Comparison of ENCODE assay signal across 14 cellular contexts in the genomic region with DNA sequence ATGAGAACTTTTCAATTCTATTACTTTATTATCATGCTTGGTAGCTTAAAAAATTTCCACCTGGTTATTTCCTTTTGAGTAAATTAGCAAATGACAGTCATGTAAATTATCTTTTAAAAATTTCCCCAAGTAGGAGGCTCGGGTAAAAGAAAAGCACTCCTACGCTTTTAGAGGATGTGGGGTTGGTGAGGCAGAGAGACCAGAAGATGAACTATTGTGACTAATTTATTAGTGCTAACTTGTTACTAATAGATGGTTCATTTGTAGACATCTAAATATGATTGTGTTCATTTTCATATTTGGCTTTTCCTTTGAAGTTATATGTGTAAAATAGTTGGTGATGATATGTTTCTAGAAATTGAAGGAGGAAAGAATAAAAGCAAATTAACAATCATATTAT. TPM values are rescaled to one million over a fixed set of nuclear protein-coding genes. Genes with fewer than 3 reads are reported as not detected.
DNase-seq lines count a peak whose midpoint lies in the region; ATAC-seq, FAIRE-seq and TF ChIP-seq lines count a peak whose summit lies in the region.
"Had no signal": no experiment of that assay in that cellular context is flagged by ENCODE, and none has a peak within 500 bp of the region (broad histone marks: within the 10 kb centered on the region; RNA-seq: fewer than 3 reads in every experiment).

No MANE protein-coding gene starts in this region.

- peaks cover 2% of the 10 kb centered on the region for H3K9me3 Mint-ChIP-seq in activated T-helper 2 cell treated with anti-CD3 and anti-CD28 coated beads, Interferon-gamma antibody, Interleukin-2, Interleukin-4, amounts not matched to agents 10 μg/mL and 5 μg/mL and 100 μg/mL, durations not matched to agents 14 hours and 24 hours and 36 hours

- H3K36me3 ChIP-seq in pancreas (peaks cover 0 to 9% (median 0%) of the 10 kb centered on the region in 3 donors), tibial nerve (peaks cover 0 to 15% (median 0%) of the 10 kb centered on the region in 3 donors)
- H3K36me3 ChIP-seq: right atrium auricular region had no signal

- TF ChIP-seq CTCF in pancreas (IDR thresholded peaks at IDR 0.05) (no peak), tibial nerve (IDR thresholded peaks at IDR 0.05) (no peak)

- H3K4me1 ChIP-seq in pancreas, result peaks cover 0 to 4% (median 0%) of the 10 kb centered on the region in 3 donors
- H3K4me1 ChIP-seq in tibial nerve, result peaks cover 0 to 13% (median 0%) of the 10 kb centered on the region in 4 donors

- H3K27ac Mint-ChIP-seq in activated T-helper 2 cell treated with anti-CD3 and anti-CD28 coated beads, Interferon-gamma antibody, Interleukin-2, Interleukin-4, amounts not matched to agents 10 μg/mL and 5 μg/mL and 100 μg/mL, durations not matched to agents 14 hours and 24 hours and 36 hours, result peak overlapping the region; percentile 89

- no peaks in the 10 kb centered on the region for H3K27me3 Mint-ChIP-seq in activated T-helper 2 cell treated with anti-CD3 and anti-CD28 coated beads, Interferon-gamma antibody, Interleukin-2, Interleukin-4, amounts not matched to agents 10 μg/mL and 5 μg/mL and 100 μg/mL, durations not matched to agents 14 hours and 24 hours and 36 hours (ENCODE audit: low read depth)

- H3K4me3 Mint-ChIP-seq in activated T-helper 2 cell treated with anti-CD3 and anti-CD28 coated beads, Interferon-gamma antibody, Interleukin-2, Interleukin-4, amounts not matched to agents 10 μg/mL and 5 μg/mL and 100 μg/mL, durations not matched to agents 14 hours and 24 hours and 36 hours (ENCODE audit: low read depth), result peak overlapping the region; percentile 33

- DNase-seq in activated T-helper 2 cell treated with anti-CD3 and anti-CD28 coated beads, Interferon-gamma antibody, Interleukin-2, Interleukin-4, amounts not matched to agents 10 μg/mL and 5 μg/mL and 100 μg/mL, durations not matched to agents 14 hours and 24 hours and 36 hours (ENCODE audit: low spot score), result no peak
- DNase-seq in pancreas, result no peak
- no peak for DNase-seq in NCI-H2081 treated with DMSO at 0.1 percent for 48 hours (lab: John Stamatoyannopoulos, UW)
- no peak for DNase-seq in tibial nerve (ENCODE audit: low spot score in 2 of 2)
- DNase-seq in GDM1 (lab: John Stamatoyannopoulos, UW), result no peak
- DNase-seq: activated effector memory CD4-positive, alpha-beta T cell treated with Interleukin-2 at 50 U/mL for 16 hours; kidney; NCI-H2029; Right ventricle myocardium superior had no signal

- no peak for TF ChIP-seq EP300 in tibial nerve (IDR thresholded peaks at IDR 0.05)

- 90 to 91% methylated on average over 2 of the region's 2 CpGs for WGBS in pancreas, 2 donors
- 81 to 85% methylated on average over 2 of the region's 2 CpGs for WGBS in tibial nerve, 2 donors

- peaks cover 72% of the 10 kb centered on the region for H3K36me3 Mint-ChIP-seq in activated T-helper 2 cell treated with anti-CD3 and anti-CD28 coated beads, Interferon-gamma antibody, Interleukin-2, Interleukin-4, amounts not matched to agents 10 μg/mL and 5 μg/mL and 100 μg/mL, durations not matched to agents 14 hours and 24 hours and 36 hours (ENCODE audit: low read depth)

- H3K9me3 ChIP-seq in pancreas (no peaks in the 10 kb centered on the region), tibial nerve (no peaks in the 10 kb centered on the region)
- H3K9me3 ChIP-seq: right atrium auricular region had no signal

- H3K27ac ChIP-seq in pancreas (no peak overlapping the region), tibial nerve (no peak overlapping the region)
- H3K27ac ChIP-seq: right atrium auricular region had no signal

- peaks cover 55% of the 10 kb centered on the region for H3K4me1 Mint-ChIP-seq in activated T-helper 2 cell treated with anti-CD3 and anti-CD28 coated beads, Interferon-gamma antibody, Interleukin-2, Interleukin-4, amounts not matched to agents 10 μg/mL and 5 μg/mL and 100 μg/mL, durations not matched to agents 14 hours and 24 hours and 36 hours (ENCODE audit: low read depth)

- no peak for TF ChIP-seq POLR2A in tibial nerve (IDR thresholded peaks at IDR 0.05)

- peak; percentile 63 for ATAC-seq in GM18499 (IDR thresholded peaks at IDR 0.05; ENCODE audit: insufficient read depth, unreplicated experiment)
- peak; percentile 51 for ATAC-seq in GM19324 (IDR thresholded peaks at IDR 0.05; ENCODE audit: low FRiP score, unreplicated experiment)
- peak; percentile 71 for ATAC-seq in HG02885 (IDR thresholded peaks at IDR 0.05; ENCODE audit: poor library complexity, unreplicated experiment)
- ATAC-seq in pancreas, result no peak

- no peak overlapping the region for H3K4me3 ChIP-seq in pancreas
- H3K4me3 ChIP-seq in tibial nerve, result no peak overlapping the region
- H3K4me3 ChIP-seq: right atrium auricular region had no signal

- intact Hi-C loops in activated T-helper 2 cell treated with anti-CD3 and anti-CD28 coated beads, Interferon-gamma antibody, Interleukin-2, Interleukin-4, amounts not matched to agents 10 μg/mL and 5 μg/mL and 100 μg/mL, durations not matched to agents 14 hours and 24 hours and 36 hours (cut with micrococcal nuclease), result loop anchor here (1.0 to 2.0 kb wide), 3 partner anchors 15 to 78 kb away; a partner anchor contains a TSS
- intact Hi-C loops in pancreas (cut with DNase I), result no loop called here

- H3K27me3 ChIP-seq in pancreas (no peaks in the 10 kb centered on the region), tibial nerve (no peaks in the 10 kb centered on the region)
- H3K27me3 ChIP-seq: right atrium auricular region had no signal

- no peak for FAIRE-seq in pancreas (lab: Jason Lieb, UNC)
- FAIRE-seq: endothelial cell of umbilical vein, kidney had no signal

RNA-seq across cellular contexts. Expression of a gene that starts 27.0 kb away (rescaled TPM):
- 56.2 and 62.7 TPM in 2 replicates for total RNA-seq in activated T-helper 2 cell treated with anti-CD3 and anti-CD28 coated beads, Interferon-gamma antibody, Interleukin-2, Interleukin-4, amounts not matched to agents 10 μg/mL and 5 μg/mL and 100 μg/mL, durations not matched to agents 14 hours and 24 hours and 36 hours
- total RNA-seq in pancreas (10 to 100 TPM; 14.8 to 28.5 (median 17.0) TPM), tibial nerve (10 to 100 TPM; 35.5 to 48.3 (median 43.9) TPM)
- 1 to 10 TPM; 4.2 to 5.9 TPM for polyA plus RNA-seq in pancreas

Comparison
In these comparisons a context has a peak if more than half of its experiments do, and no peak if none do; other contexts are left out.
1. ATAC-seq: peak in GM18499 (single experiment), GM19324 (single experiment) and HG02885 (single experiment); none in pancreas (0 of 4).